17 cellular contexts compared by ENCODE assay signal in genomic region chr7:28245108-28245868, GRCh38.
"Had no signal": no experiment of that assay in that cellular context is flagged by ENCODE, and none has a peak within 500 bp of the region (broad histone marks: within the 10 kb centered on the region; RNA-seq: fewer than 3 reads in every experiment).

No MANE protein-coding gene starts in this region.

- H3K4me1 ChIP-seq: adrenal gland, left ventricle myocardium inferior had no signal

- H3K4me1 Mint-ChIP-seq: activated B cell treated with CpG ODN at 0.5 μM for 24 hours, nephron had no signal

- H3K27me3 Mint-ChIP-seq: activated B cell treated with CpG ODN at 0.5 μM for 24 hours; activated naive CD4-positive, alpha-beta T cell treated with anti-CD3 and anti-CD28 coated beads, Interleukin-2, amount 50 U/mL, for 24 hours had no signal

- H3K9me3 ChIP-seq: adrenal gland had no signal

- H3K36me3 ChIP-seq: adrenal gland, cardiac muscle cell, left ventricle myocardium inferior had no signal

- H3K27ac Mint-ChIP-seq: activated B cell treated with CpG ODN at 0.5 μM for 24 hours; activated CD8-positive, alpha-beta T cell treated with anti-CD3 and anti-CD28 coated beads for 36 hours; activated naive CD4-positive, alpha-beta T cell treated with anti-CD3 and anti-CD28 coated beads, Interleukin-2, amount 50 U/mL, for 24 hours; nephron; stimulated activated effector memory CD8-positive, alpha-beta T cell treated with anti-CD3 and anti-CD28 coated beads, Interleukin-12 subunit alpha, Interleukin-12 subunit beta, amount 100 ng/mL, for 72 hours had no signal

- H3K27ac ChIP-seq: adrenal gland, cardiac muscle cell, left ventricle myocardium inferior had no signal

- H3K9me3 Mint-ChIP-seq: activated naive CD4-positive, alpha-beta T cell treated with anti-CD3 and anti-CD28 coated beads, Interleukin-2, amount 50 U/mL, for 24 hours; stimulated activated effector memory CD8-positive, alpha-beta T cell treated with anti-CD3 and anti-CD28 coated beads, Interleukin-12 subunit alpha, Interleukin-12 subunit beta, amount 100 ng/mL, for 72 hours had no signal

- DNase-seq: activated B cell treated with CpG ODN at 0.5 μM for 24 hours; activated CD4-positive, alpha-beta T cell treated with anti-CD3 and anti-CD28 coated beads for 48 hours; activated CD8-positive, alpha-beta T cell treated with anti-CD3 and anti-CD28 coated beads for 36 hours; activated effector memory CD4-positive, alpha-beta T cell treated with Interleukin-2 at 50 U/mL for 16 hours; activated T-cell treated with anti-CD3 and anti-CD28 coated beads, Interleukin-2, amount 50 U/mL, for 4 hours; adrenal gland; hippocampal formation; left ventricle myocardium inferior; nucleus accumbens; posterior cingulate gyrus; retina; stimulated activated CD4-positive, alpha-beta T cell treated with anti-CD3 and anti-CD28 coated beads, Interleukin-12 subunit alpha, Interleukin-12 subunit beta, amount 100 ng/mL, for 4 hours; stimulated activated CD4-positive, alpha-beta T cell treated with anti-CD3 and anti-CD28 coated beads, Interleukin-2, amount 100 ng/mL, for 24 hours had no signal

- H3K36me3 Mint-ChIP-seq: stimulated activated effector memory CD8-positive, alpha-beta T cell treated with anti-CD3 and anti-CD28 coated beads, Interleukin-12 subunit alpha, Interleukin-12 subunit beta, amount 100 ng/mL, for 72 hours had no signal

- H3K4me3 Mint-ChIP-seq: activated B cell treated with CpG ODN at 0.5 μM for 24 hours; activated CD8-positive, alpha-beta T cell treated with anti-CD3 and anti-CD28 coated beads for 36 hours; activated naive CD4-positive, alpha-beta T cell treated with anti-CD3 and anti-CD28 coated beads, Interleukin-2, amount 50 U/mL, for 24 hours; activated T-cell treated with anti-CD3 and anti-CD28 coated beads, Interleukin-2, amount 50 U/mL, for 4 hours; nephron; stimulated activated effector memory CD8-positive, alpha-beta T cell treated with anti-CD3 and anti-CD28 coated beads, Interleukin-12 subunit alpha, Interleukin-12 subunit beta, amount 100 ng/mL, for 72 hours had no signal

- H3K4me3 ChIP-seq: adrenal gland, cardiac muscle cell, left ventricle myocardium inferior had no signal

- H3K27me3 ChIP-seq: adrenal gland, cardiac muscle cell had no signal
